22 cellular contexts compared by ENCODE assay signal in genomic region chr6:15689586-15690450, GRCh38. TPM values are rescaled to one million over a fixed set of nuclear protein-coding genes. Genes with fewer than 3 reads are reported as not detected.
A peak's percentile ranks its signal among the peaks of the same experiment; 100 is the strongest.
DNase-seq lines count a peak whose midpoint lies in the region; ATAC-seq and TF ChIP-seq lines count a peak whose summit lies in the region.
"Had no signal": no experiment of that assay in that cellular context is flagged by ENCODE, and none has a peak within 500 bp of the region (broad histone marks: within the 10 kb centered on the region; RNA-seq: fewer than 3 reads in every experiment).

No MANE protein-coding gene starts in this region.

- H3K27me3 Mint-ChIP-seq in dendritic cell treated with granulocyte-macrophage colony-stimulating factor and Interleukin-4, amounts not matched to agents 40 ng/mL and 50 ng/mL, for 4 days, result peaks cover 1% of the 10 kb centered on the region
- H3K27me3 Mint-ChIP-seq: B cell; central memory CD8-positive, alpha-beta T cell had no signal

- H3K9me3 Mint-ChIP-seq in dendritic cell treated with granulocyte-macrophage colony-stimulating factor and Interleukin-4, amounts not matched to agents 40 ng/mL and 50 ng/mL, for 4 days, result no peaks in the 10 kb centered on the region
- H3K9me3 Mint-ChIP-seq: activated CD4-positive, alpha-beta T cell treated with anti-CD3 and anti-CD28 coated beads, Interleukin-2, amount 10 ng/mL, durations not matched to agents 24 days and 14 days; central memory CD8-positive, alpha-beta T cell had no signal

- no peak for TF ChIP-seq EP300 in stomach (IDR thresholded peaks at IDR 0.05)

- DNase-seq in NB4 (ENCODE audit: low read depth), result peak; percentile 36
- no peak for DNase-seq in stomach
- no peak for DNase-seq in cerebellar cortex (ENCODE audit: low spot score)
- DNase-seq: activated CD4-positive, alpha-beta T cell treated with anti-CD3 and anti-CD28 coated beads, Interleukin-2, amount 10 ng/mL, durations not matched to agents 24 days and 14 days; activated CD8-positive, alpha-beta memory T cell treated with anti-CD3 and anti-CD28 coated beads, Interleukin-2, amount 50 U/mL, for 4 hours; activated effector memory CD4-positive, alpha-beta T cell treated with anti-CD3 and anti-CD28 coated beads, Interleukin-2, amount 50 U/mL, for 16 hours; amygdala; effector memory CD4-positive, alpha-beta T cell; GDM1; MG63; NCI-H187 treated with DMSO at 0.1 percent for 48 hours; NCI-H2227 treated with DMSO at 0.1 percent for 48 hours; NK-92 treated with Interleukin-12 subunit alpha and Interleukin-12 subunit beta, amount 100 ng/mL, for 24 hours; right lobe of liver had no signal

- intact Hi-C loops in dendritic cell treated with granulocyte-macrophage colony-stimulating factor and Interleukin-4, amounts not matched to agents 40 ng/mL and 50 ng/mL, for 4 days (cut with micrococcal nuclease), result loop anchor here (2.0 kb wide), 1 partner anchor 439 kb away; the partner anchor contains the start of gene MYLIP
- intact Hi-C loops in stomach (cut with DNase I; ENCODE audit: low total_unique reads), result loop anchor here (5.0 kb wide), 1 partner anchor 517 kb away; no protein-coding TSS in a partner anchor

- H3K27me3 ChIP-seq in stomach, result no peaks in the 10 kb centered on the region
- H3K27me3 ChIP-seq: MG63, right lobe of liver had no signal

- H3K36me3 Mint-ChIP-seq in dendritic cell treated with granulocyte-macrophage colony-stimulating factor and Interleukin-4, amounts not matched to agents 40 ng/mL and 50 ng/mL, for 4 days (ENCODE audit: low read depth), result no peaks in the 10 kb centered on the region

- H3K27ac ChIP-seq in stomach, result peak overlapping the region in 3 of 5 donors; percentile 38 to 63 (median 38)

- 58 to 79% (median 68%) methylated on average over 4 of the region's 4 CpGs for WGBS in stomach, 5 donors

- TF ChIP-seq POLR2A in NB4 (IDR thresholded peaks at IDR 0.05; ENCODE audit: extremely low read depth, insufficient read length) (no peak), stomach (IDR thresholded peaks at IDR 0.05) (no peak)

- H3K27ac Mint-ChIP-seq in dendritic cell treated with granulocyte-macrophage colony-stimulating factor and Interleukin-4, amounts not matched to agents 40 ng/mL and 50 ng/mL, for 4 days, result peak overlapping the region; percentile 18
- H3K27ac Mint-ChIP-seq: activated CD4-positive, alpha-beta T cell treated with anti-CD3 and anti-CD28 coated beads, Interleukin-2, amount 10 ng/mL, durations not matched to agents 24 days and 14 days; B cell had no signal

- no peak overlapping the region for H3K4me3 Mint-ChIP-seq in dendritic cell treated with granulocyte-macrophage colony-stimulating factor and Interleukin-4, amounts not matched to agents 40 ng/mL and 50 ng/mL, for 4 days
- H3K4me3 Mint-ChIP-seq: activated CD4-positive, alpha-beta T cell treated with anti-CD3 and anti-CD28 coated beads, Interleukin-2, amount 10 ng/mL, durations not matched to agents 24 days and 14 days; B cell; central memory CD8-positive, alpha-beta T cell had no signal

- ATAC-seq in GM18870 (IDR thresholded peaks at IDR 0.05; ENCODE audit: unreplicated experiment), result no peak
- no peak for ATAC-seq in GM18861 (IDR thresholded peaks at IDR 0.05; ENCODE audit: unreplicated experiment)

- H3K4me1 Mint-ChIP-seq in dendritic cell treated with granulocyte-macrophage colony-stimulating factor and Interleukin-4, amounts not matched to agents 40 ng/mL and 50 ng/mL, for 4 days (ENCODE audit: low read depth), result peaks cover 23% of the 10 kb centered on the region

- H3K9me3 ChIP-seq in stomach, result no peaks in the 10 kb centered on the region
- H3K9me3 ChIP-seq: MG63, right lobe of liver, thoracic aorta had no signal

- H3K4me3 ChIP-seq in NB4 (ENCODE audit: low read depth, low read length) (no peak overlapping the region), stomach (no peak overlapping the region)
- H3K4me3 ChIP-seq: lung, MG63, right lobe of liver had no signal

- TF ChIP-seq CTCF in GM12873 (IDR thresholded peaks at IDR 0.05; ENCODE audit: insufficient read depth, low read depth, low read length, missing control alignments) (peak; percentile 4), NB4 (IDR thresholded peaks at IDR 0.05; ENCODE audit: low read depth, low read length) (no peak), stomach (IDR thresholded peaks at IDR 0.05) (no peak)

- no peaks in the 10 kb centered on the region for H3K36me3 ChIP-seq in stomach
- H3K36me3 ChIP-seq: MG63, right lobe of liver, thoracic aorta had no signal

- peaks cover 12 to 24% (median 21%) of the 10 kb centered on the region in 4 donors for H3K4me1 ChIP-seq in stomach

RNA-seq across cellular contexts. Expression of gene DTNBP1, which starts 27.0 kb away (rescaled TPM):
- 10 to 100 TPM in 1 of 5 donors, 1 to 10 TPM in 4; 4.1 to 68.7 (median 7.1) TPM for total RNA-seq in stomach
- 10 to 100 TPM; 15.8 to 28.3 (median 21.8) TPM for polyA plus RNA-seq in stomach
